8 cellular contexts compared by ENCODE assay signal in genomic region chr4:139454646-139455045, GRCh38. TPM values are rescaled to one million over a fixed set of nuclear protein-coding genes. Genes with fewer than 3 reads are reported as not detected.
DNase-seq lines count a peak whose midpoint lies in the region; FAIRE-seq and TF ChIP-seq lines count a peak whose summit lies in the region.

No MANE protein-coding gene starts in this region.

- TF ChIP-seq POLR2A in H54 (IDR thresholded peaks at IDR 0.05; ENCODE audit: low read depth, low read length), result no peak

- H3K36me3 ChIP-seq in colonic mucosa, result no peaks in the 10 kb centered on the region

- no peak for FAIRE-seq in H54 (lab: Jason Lieb, UNC)

- peak overlapping the region; percentile 82 to 99 for H3K9ac ChIP-seq in colonic mucosa (ENCODE audit: low read depth in 2 of 2, low read length in 2 of 2)

- H3K27ac ChIP-seq in C4-2B, result peak overlapping the region; percentile 89
- peak overlapping the region; percentile 99 for H3K27ac ChIP-seq in colonic mucosa

- peak overlapping the region; percentile 98 for H3K4me3 Mint-ChIP-seq in nephron

- H3K27me3 Mint-ChIP-seq in nephron (ENCODE audit: low read depth), result no peaks in the 10 kb centered on the region

- no peaks in the 10 kb centered on the region for H3K27me3 ChIP-seq in colonic mucosa

- peak overlapping the region; percentile 99 to 100 (median 99) for H3K27ac Mint-ChIP-seq in nephron

- H3K9me3 Mint-ChIP-seq in nephron, result no peaks in the 10 kb centered on the region

- intact Hi-C loops in colonic mucosa (cut with DNase I), result loop anchor here (10.0 kb wide), 2 partner anchors 80 to 150 kb away; partner anchors contain the start of genes NAA15 and NDUFC1

- peaks cover 19% of the 10 kb centered on the region for H3K36me3 Mint-ChIP-seq in nephron (ENCODE audit: low read depth)

- no peak for TF ChIP-seq CTCF in C4-2B (conservative IDR thresholded peaks at IDR 0.05)
- no peak for TF ChIP-seq CTCF in LNCaP clone FGC (IDR thresholded peaks at IDR 0.05; ENCODE audit: control insufficient read depth, extremely low read depth, insufficient read depth)
- no peak for TF ChIP-seq CTCF in colonic mucosa (IDR thresholded peaks at IDR 0.05)
- TF ChIP-seq CTCF in nephron (IDR thresholded peaks at IDR 0.05; ENCODE audit: unreplicated experiment in 3 of 3), result no peak

- peaks cover 6% of the 10 kb centered on the region for H3K4me1 ChIP-seq in colonic mucosa

- peak overlapping the region; percentile 93 for H3K4me3 ChIP-seq in LNCaP clone FGC (ENCODE audit: low read depth, low read length)
- H3K4me3 ChIP-seq in colonic mucosa, result peak overlapping the region; percentile 83

- no peaks in the 10 kb centered on the region for H3K9me3 ChIP-seq in colonic mucosa

- H3K4me1 Mint-ChIP-seq in nephron, result peaks cover 65% of the 10 kb centered on the region

- no peak for DNase-seq in LNCaP clone FGC (ENCODE audit: low read depth)
- no peak for DNase-seq in colonic mucosa
- no peak for DNase-seq in epidermal melanocyte (ENCODE audit: insufficient read length, low spot score)
- DNase-seq in AG08395 (ENCODE audit: low spot score), result no peak
- no peak for DNase-seq in H54 (ENCODE audit: insufficient read length, low spot score)
- no peak for DNase-seq in cerebellar cortex (ENCODE audit: low spot score)

RNA-seq across cellular contexts. Expression of gene RAB33B, which starts 0.7 kb away (rescaled TPM):
- total RNA-seq in colonic mucosa, result 1 to 10 TPM; 5.0 to 7.1 TPM
